In genomic region chr1:171252482-171252881, GRCh38 we compare ENCODE assay signal across 9 cellular contexts. TPM values are rescaled to one million over a fixed set of nuclear protein-coding genes. Genes with fewer than 3 reads are reported as not detected.
DNase-seq lines count a peak whose midpoint lies in the region; ATAC-seq and TF ChIP-seq lines count a peak whose summit lies in the region.
"Had no signal": no experiment of that assay in that cellular context is flagged by ENCODE, and none has a peak within 500 bp of the region (broad histone marks: within the 10 kb centered on the region; RNA-seq: fewer than 3 reads in every experiment).

No MANE protein-coding gene starts in this region.

- H3K27ac Mint-ChIP-seq in CD4-positive, alpha-beta T cell, result no peak overlapping the region

- peak overlapping the region; percentile 91 for H3K9ac ChIP-seq in OCI-LY3 (ENCODE audit: low read length)

- TF ChIP-seq CTCF in CD4-positive, alpha-beta T cell (IDR thresholded peaks at IDR 0.05), result no peak
- TF ChIP-seq CTCF in OCI-LY3 (IDR thresholded peaks at IDR 0.05; ENCODE audit: low read depth, low read length), result no peak
- no peak for TF ChIP-seq CTCF in breast epithelium (IDR thresholded peaks at IDR 0.05)

- H2AFZ ChIP-seq in OCI-LY3 (ENCODE audit: low read depth, low read length), result no peak overlapping the region

- H3K79me2 ChIP-seq in OCI-LY3 (ENCODE audit: low read length), result peaks cover 35% of the 10 kb centered on the region

- H3K9me3 ChIP-seq in CD4-positive, alpha-beta T cell (ENCODE audit: control insufficient read depth, low read length), result no peaks in the 10 kb centered on the region
- H3K9me3 ChIP-seq in OCI-LY3 (ENCODE audit: insufficient read depth, low read length) (no peaks in the 10 kb centered on the region), breast epithelium (no peaks in the 10 kb centered on the region)

- intact Hi-C loops in CD4-positive, alpha-beta T cell (cut with DNase I, micrococcal nuclease), result no loop called here
- intact Hi-C loops in breast epithelium (cut with DNase I; ENCODE audit: low total_unique reads), result no loop called here

- peak overlapping the region; percentile 92 for H3K4me2 ChIP-seq in OCI-LY3 (ENCODE audit: low read length)

- POLR2A ChIA-PET in CD4-positive, alpha-beta T cell (lab: Charles Lee), result no interaction called here

- peak overlapping the region; percentile 52 for H3K4me3 Mint-ChIP-seq in CD4-positive, alpha-beta T cell

- H3K36me3 Mint-ChIP-seq in CD4-positive, alpha-beta T cell (ENCODE audit: low read depth), result no peaks in the 10 kb centered on the region

- CTCF ChIA-PET in CD4-positive, alpha-beta T cell (lab: Charles Lee), result no interaction called here

- TF ChIP-seq POLR2A in breast epithelium (IDR thresholded peaks at IDR 0.05), result no peak

- no peaks in the 10 kb centered on the region for H3K9me3 Mint-ChIP-seq in CD4-positive, alpha-beta T cell

- H4K20me1 ChIP-seq in OCI-LY3 (ENCODE audit: insufficient read depth, low read length), result no peaks in the 10 kb centered on the region

- no peak for ATAC-seq in CD4-positive, alpha-beta T cell (ENCODE audit: poor library complexity)
- peak; percentile 92 for ATAC-seq in GM18907 (IDR thresholded peaks at IDR 0.05; ENCODE audit: unreplicated experiment)
- ATAC-seq in HG02970 (IDR thresholded peaks at IDR 0.05; ENCODE audit: low FRiP score, unreplicated experiment), result peak; percentile 86
- ATAC-seq in esophagus mucosa, result no peak

- peak overlapping the region; percentile 80 for H3K4me3 ChIP-seq in OCI-LY3 (ENCODE audit: low read length)
- H3K4me3 ChIP-seq in breast epithelium, result no peak overlapping the region

- H3K4me1 Mint-ChIP-seq in CD4-positive, alpha-beta T cell (ENCODE audit: low read depth), result peaks cover 15% of the 10 kb centered on the region

- no peak for DNase-seq in CD4-positive, alpha-beta T cell
- no peak for DNase-seq in breast epithelium (ENCODE audit: low spot score in 2 of 2)
- no peak for DNase-seq in NOMO-1 treated with dmso at 0.1 percent for 144 hours (lab: John Stamatoyannopoulos, UW; ENCODE audit: unreplicated experiment)
- no peak for DNase-seq in stimulated activated CD4-positive, alpha-beta T cell treated with anti-CD3 and anti-CD28 coated beads, Interleukin-2, amount 100 ng/mL, for 24 hours
- DNase-seq: EL had no signal

- H3K4me1 ChIP-seq in OCI-LY3 (ENCODE audit: low read length), result peaks cover 73% of the 10 kb centered on the region
- no peaks in the 10 kb centered on the region for H3K4me1 ChIP-seq in breast epithelium

- peaks cover 24% of the 10 kb centered on the region for H3K27me3 ChIP-seq in CD4-positive, alpha-beta T cell (ENCODE audit: control insufficient read depth, insufficient read depth, low read length)
- no peaks in the 10 kb centered on the region for H3K27me3 ChIP-seq in OCI-LY3 (ENCODE audit: low read depth, low read length)
- no peaks in the 10 kb centered on the region for H3K27me3 ChIP-seq in breast epithelium

- peaks cover 10% of the 10 kb centered on the region for H3K36me3 ChIP-seq in OCI-LY3 (replicated peaks; ENCODE audit: low read depth, low read length)
- no peaks in the 10 kb centered on the region for H3K36me3 ChIP-seq in breast epithelium

- H3K27me3 Mint-ChIP-seq in CD4-positive, alpha-beta T cell, result peaks cover 70% of the 10 kb centered on the region

- no peak overlapping the region for H3K27ac ChIP-seq in CD4-positive, alpha-beta T cell (ENCODE audit: low read depth, low read length)
- H3K27ac ChIP-seq in OCI-LY3 (ENCODE audit: low read length) (peak overlapping the region; percentile 95), breast epithelium (no peak overlapping the region)

RNA-seq across cellular contexts. Expression of gene FMO1, which starts 4.2 kb away (rescaled TPM):
- total RNA-seq in CD4-positive, alpha-beta T cell, result not detected
- total RNA-seq in esophagus mucosa (1.8 TPM), breast epithelium (1 to 10 TPM; 4.3 to 9.4 (median 7.0) TPM)

Comparison
In these comparisons a context has a peak if more than half of its experiments do, and no peak if none do; other contexts are left out.
1. ATAC-seq: peak in GM18907 (single experiment) and HG02970 (single experiment); none in CD4-positive, alpha-beta T cell (single experiment) and esophagus mucosa (single experiment).